In genomic region chr9:94033383-94033782, GRCh38 we compare ENCODE assay signal across 1 cellular context.
TF ChIP-seq lines count a peak whose summit lies in the region.

No MANE protein-coding gene starts in this region.

TF ChIP-seq in HepG2, 621 proteins besides CTCF, POLR2A, EP300 and RAD21 (continued from another document):
- TF ChIP-seq GATAD2A (CRISPR knock-in tag; IDR thresholded peaks at IDR 0.05) (no peak), MED8 (CRISPR knock-in tag; IDR thresholded peaks at IDR 0.05; ENCODE audit: insufficient replicate concordance) (no peak), ZNF510 (CRISPR knock-in tag; IDR thresholded peaks at IDR 0.05; ENCODE audit: low read depth) (no peak)
